ENCODE assay signal across 12 cellular contexts in genomic region chr10:21134645-21135395, GRCh38.
DNase-seq lines count a peak whose midpoint lies in the region; ATAC-seq, FAIRE-seq and TF ChIP-seq lines count a peak whose summit lies in the region.
"Had no signal": no experiment of that assay in that cellular context is flagged by ENCODE, and none has a peak within 500 bp of the region (broad histone marks: within the 10 kb centered on the region; RNA-seq: fewer than 3 reads in every experiment).

No MANE protein-coding gene starts in this region.

- peak; percentile 98 for FAIRE-seq in A549 (lab: Jason Lieb, UNC)

- TF ChIP-seq RAD21 in A549 (conservative IDR thresholded peaks at IDR 0.05 in 1 of 2, IDR thresholded peaks at IDR 0.05 in 1 of 2): peak in 1 of 2 experiments; percentile 22; a peak in 2 of 5 replicates

- POLR2A ChIA-PET in A549 (lab: Yijun Ruan, JAX) (interaction anchor here (1.1 to 2.2 kb wide), 3 partner anchors 37 to 60 kb away, joined by 4 to 10 read pairs (median 7); no protein-coding TSS in a partner anchor), RWPE1 (lab: Yijun Ruan, JAX; ENCODE audit: low non-redundant PET) (no interaction called here)

- TF ChIP-seq EP300 in A549 (IDR thresholded peaks at IDR 0.05): peak; percentile 36 to 44; a peak in 2 of 5 replicates

- no peak for TF ChIP-seq POLR2A in A549 (IDR thresholded peaks at IDR 0.05; ENCODE audit: low read length)

- CTCF ChIA-PET in A549 (lab: Yijun Ruan, JAX) (interaction anchor here (0.6 to 1.8 kb wide), 9 partner anchors 9 to 135 kb away, joined by 3 to 5 read pairs (median 3); no protein-coding TSS in a partner anchor), RWPE1 (lab: Yijun Ruan, JAX) (interaction anchor here (0.6 to 0.7 kb wide), 2 partner anchors 48 to 597 kb away, joined by 3 to 5 read pairs; no protein-coding TSS in a partner anchor)

- no peaks in the 10 kb centered on the region for H3K9me3 ChIP-seq in A549

- H3K4me2 ChIP-seq in A549: peak overlapping the region; percentile 81
- H3K4me2 ChIP-seq: smooth muscle cell had no signal

- H3K27ac ChIP-seq in A549 (peak overlapping the region; percentile 91 to 92), RWPE1 (peak overlapping the region; percentile 83)

- H3K4me3 ChIP-seq in A549 (peak overlapping the region; percentile 17; the same call in 1 of the 3 replicates), epithelial cell of esophagus (ENCODE audit: low read length) (no peak overlapping the region)
- H3K4me3 ChIP-seq: smooth muscle cell had no signal

- no peak for TF ChIP-seq CTCF in A549 (IDR thresholded peaks at IDR 0.05)
- no peak for TF ChIP-seq CTCF in RWPE1 (conservative IDR thresholded peaks at IDR 0.05; ENCODE audit: low read depth)
- no peak for TF ChIP-seq CTCF in epithelial cell of esophagus (IDR thresholded peaks at IDR 0.05; ENCODE audit: insufficient read depth, low read depth, low read length, missing control alignments)

- DNase-seq in A549 (ENCODE audit: low read depth in 1 of 2, low spot score in 1 of 2): peak; percentile 60 to 81
- peak; percentile 52 for DNase-seq in RWPE1 (ENCODE audit: low spot score)
- DNase-seq in epithelial cell of esophagus (ENCODE audit: low read depth): peak; percentile 72
- DNase-seq in medulla oblongata (ENCODE audit: extremely low spot score): peak; percentile 37
- DNase-seq in NCI-H128 (lab: John Stamatoyannopoulos, UW; ENCODE audit: unreplicated experiment): no peak
- no peak for DNase-seq in midbrain (lab: John Stamatoyannopoulos, UW)
- no peak for DNase-seq in SKM-1 treated with dmso at 0.1 percent for 144 hours (lab: John Stamatoyannopoulos, UW; ENCODE audit: unreplicated experiment)
- DNase-seq: HFFc6, MM.1S had no signal

- 15% methylated on average over 12 of the region's 12 CpGs for WGBS in A549 (ENCODE audit: missing lambda C conversion rate)

- ATAC-seq in A549 (peak; percentile 97 to 98), HG02970 (IDR thresholded peaks at IDR 0.05; ENCODE audit: low FRiP score, unreplicated experiment) (no peak)
- ATAC-seq: left lobe of liver had no signal

- peaks cover 53% of the 10 kb centered on the region for H3K4me1 ChIP-seq in A549

TF ChIP-seq in A549, 52 proteins besides CTCF, POLR2A, EP300 and RAD21:
- TF ChIP-seq PHF8 (IDR thresholded peaks at IDR 0.05; ENCODE audit: borderline replicate concordance, low read depth): no peak
- TF ChIP-seq KDM1A (IDR thresholded peaks at IDR 0.05; ENCODE audit: low read depth): no peak
- no peak for TF ChIP-seq REST (IDR thresholded peaks at IDR 0.05)
- TF ChIP-seq MYC (IDR thresholded peaks at IDR 0.05; ENCODE audit: borderline replicate concordance, low read length): no peak
- TF ChIP-seq MAX (IDR thresholded peaks at IDR 0.05): peak; percentile 59; the same call in 1 of the 2 replicates
- TF ChIP-seq RNF2 (IDR thresholded peaks at IDR 0.05; ENCODE audit: borderline replicate concordance, low read depth): no peak
- 0 out of 3 replicates have a peak, but pooled peaks have one; percentile 23 for TF ChIP-seq BCL3 (IDR thresholded peaks at IDR 0.05)
- TF ChIP-seq E2F6 (IDR thresholded peaks at IDR 0.05; ENCODE audit: borderline replicate concordance, low read depth): no peak
- TF ChIP-seq SMC3 (IDR thresholded peaks at IDR 0.05): peak; percentile 42; the same call in 2 of the 3 replicates
- TF ChIP-seq JUNB (IDR thresholded peaks at IDR 0.05): peak; percentile 82
- TF ChIP-seq ZFP36 (IDR thresholded peaks at IDR 0.05; ENCODE audit: borderline replicate concordance, partially characterized antibody): no peak
- TF ChIP-seq ZNF302 (CRISPR knock-in tag; IDR thresholded peaks at IDR 0.05): no peak
- TF ChIP-seq HOXB13 (CRISPR knock-in tag; IDR thresholded peaks at IDR 0.05; ENCODE audit: low read depth): no peak
- no peak for TF ChIP-seq RARB (CRISPR knock-in tag; IDR thresholded peaks at IDR 0.05)
- 0 out of 4 replicates have a peak, but pooled peaks of 1 of the 2 experiments have one; percentile 3 for TF ChIP-seq CEBPB (IDR thresholded peaks at IDR 0.05)
- TF ChIP-seq TP53 (CRISPR knock-in tag; IDR thresholded peaks at IDR 0.05): no peak
- TF ChIP-seq FOSL2 (IDR thresholded peaks at IDR 0.05): peak; percentile 63
- peak; percentile 81 for TF ChIP-seq FOSL2 (CRISPR knock-in tag; IDR thresholded peaks at IDR 0.05)
- peak; percentile 25; the same call in 1 of the 2 replicates for TF ChIP-seq GATA3 (IDR thresholded peaks at IDR 0.05; ENCODE audit: borderline replicate concordance)

Comparison
In these comparisons a context has a peak if more than half of its experiments do, and no peak if none do; other contexts are left out.
1. DNase-seq: peak in A549 (2 of 2), RWPE1 (single experiment), epithelial cell of esophagus (single experiment) and medulla oblongata (single experiment); none in NCI-H128 (single experiment), midbrain (single experiment) and SKM-1 treated with dmso at 0.1 percent for 144 hours (single experiment).